16 cellular contexts compared by ENCODE assay signal in the genomic region with DNA sequence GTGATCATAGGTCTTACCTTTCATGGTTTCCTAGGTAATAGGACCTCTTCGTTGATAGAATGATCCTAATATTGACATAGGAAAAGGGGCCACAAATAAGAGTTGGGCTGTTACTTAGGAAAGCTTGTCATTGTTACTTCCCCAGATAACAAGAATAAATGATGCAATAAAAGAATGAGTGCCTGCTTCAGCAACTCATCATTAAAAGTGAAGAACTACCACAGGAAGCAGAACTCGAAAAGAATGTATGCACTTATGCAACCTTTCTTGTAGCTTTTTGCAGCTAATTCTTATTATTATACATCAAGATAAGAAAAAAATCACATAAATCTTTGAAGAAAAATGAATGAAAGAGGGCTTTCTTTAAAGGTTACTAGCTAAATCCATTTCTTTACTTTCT.
DNase-seq lines count a peak whose midpoint lies in the region; TF ChIP-seq lines count a peak whose summit lies in the region.
"Had no signal": no experiment of that assay in that cellular context is flagged by ENCODE, and none has a peak within 500 bp of the region (broad histone marks: within the 10 kb centered on the region; RNA-seq: fewer than 3 reads in every experiment).

No MANE protein-coding gene starts in this region.

- H3K27me3 ChIP-seq in GM23248 (replicated peaks; ENCODE audit: insufficient read depth) (no peaks in the 10 kb centered on the region), adipocyte (replicated peaks; ENCODE audit: control insufficient read depth, insufficient read depth, low read length) (no peaks in the 10 kb centered on the region), vagina (no peaks in the 10 kb centered on the region)
- H3K27me3 ChIP-seq: BLaER1 treated with 17β-estradiol and CSF1 and Interleukin-3, amounts not matched to agents 10 nM and 100 nM; Peyer's patch had no signal

- H3K36me3 ChIP-seq in GM23248 (ENCODE audit: low read depth), result no peaks in the 10 kb centered on the region; the same call in 1 of the 2 replicates
- H3K36me3 ChIP-seq in adipocyte (ENCODE audit: control insufficient read depth, insufficient read depth, low read length, severe bottlenecking), result no peaks in the 10 kb centered on the region
- H3K36me3 ChIP-seq in vagina, result no peaks in the 10 kb centered on the region
- H3K36me3 ChIP-seq: BLaER1 treated with 17β-estradiol and CSF1 and Interleukin-3, amounts not matched to agents 10 nM and 100 nM; Peyer's patch had no signal

- no peaks in the 10 kb centered on the region for H3K79me2 ChIP-seq in GM23248 (ENCODE audit: insufficient read depth)

- intact Hi-C loops in vagina (cut with DNase I), result no loop called here
- intact Hi-C loops in activated naive CD4-positive, alpha-beta T cell treated with anti-CD3 and anti-CD28 coated beads for 36 hours (cut with micrococcal nuclease), result no loop called here

- CTCF ChIA-PET in activated naive CD4-positive, alpha-beta T cell treated with anti-CD3 and anti-CD28 coated beads for 36 hours (lab: Charles Lee), result no interaction called here

- H3K27ac ChIP-seq in GM23248, result peak overlapping the region; percentile 92
- peak overlapping the region; percentile 51 for H3K27ac ChIP-seq in vagina
- H3K27ac ChIP-seq: BLaER1 treated with 17β-estradiol and CSF1 and Interleukin-3, amounts not matched to agents 10 nM and 100 nM; Peyer's patch had no signal

- no peak overlapping the region for H3K27ac Mint-ChIP-seq in activated naive CD4-positive, alpha-beta T cell treated with anti-CD3 and anti-CD28 coated beads for 36 hours

- H3K9me2 ChIP-seq in GM23248 (ENCODE audit: insufficient read depth), result peaks cover 3% of the 10 kb centered on the region

- peaks cover 88% of the 10 kb centered on the region for H3K4me1 ChIP-seq in GM23248 (ENCODE audit: insufficient read depth)
- H3K4me1 ChIP-seq in adipocyte (ENCODE audit: control insufficient read depth, insufficient read depth, low read length), result peaks cover 77% of the 10 kb centered on the region
- peaks cover 6% of the 10 kb centered on the region for H3K4me1 ChIP-seq in vagina
- H3K4me1 ChIP-seq: BLaER1 treated with 17β-estradiol and CSF1 and Interleukin-3, amounts not matched to agents 10 nM and 100 nM; Peyer's patch had no signal

- no peaks in the 10 kb centered on the region for H3K36me3 Mint-ChIP-seq in activated naive CD4-positive, alpha-beta T cell treated with anti-CD3 and anti-CD28 coated beads for 36 hours (ENCODE audit: low read depth)

- WGBS in GM23248 (ENCODE audit: low coverage in 1 of 2, low lambda C conversion rate in 2 of 2, missing lambda C conversion rate in 2 of 2), 2 experiments, result 49 to 50% methylated on average over 2 of the region's 2 CpGs

- H2AFZ ChIP-seq in GM23248, result no peak overlapping the region

- peak overlapping the region; percentile 79 for H3K4me2 ChIP-seq in GM23248 (ENCODE audit: unreplicated experiment)
- H3K4me2 ChIP-seq: BLaER1 treated with 17β-estradiol and CSF1 and Interleukin-3, amounts not matched to agents 10 nM and 100 nM had no signal

- in situ Hi-C loops in GM23248 (cut with MboI), result no loop called here

- H3K4me1 Mint-ChIP-seq in activated naive CD4-positive, alpha-beta T cell treated with anti-CD3 and anti-CD28 coated beads for 36 hours (ENCODE audit: low read depth), result no peaks in the 10 kb centered on the region

- H3K9me3 ChIP-seq in GM23248 (ENCODE audit: low read depth), result no peaks in the 10 kb centered on the region
- no peaks in the 10 kb centered on the region for H3K9me3 ChIP-seq in adipocyte (ENCODE audit: control insufficient read depth, low read length)
- H3K9me3 ChIP-seq in vagina, result no peaks in the 10 kb centered on the region
- H3K9me3 ChIP-seq: Peyer's patch had no signal

- no peak for TF ChIP-seq POLR2A in vagina (IDR thresholded peaks at IDR 0.05)

- TF ChIP-seq CTCF in fibroblast of pulmonary artery (IDR thresholded peaks at IDR 0.05; ENCODE audit: low read length, missing control alignments) (no peak), vagina (IDR thresholded peaks at IDR 0.05) (no peak)

- no peak overlapping the region; the same call in 1 of the 2 replicates for H3K4me3 ChIP-seq in GM23248
- H3K4me3 ChIP-seq in adipocyte (ENCODE audit: low read length), result no peak overlapping the region
- no peak overlapping the region for H3K4me3 ChIP-seq in fibroblast of pulmonary artery (replicated peaks; ENCODE audit: low read depth, low read length)
- no peak overlapping the region for H3K4me3 ChIP-seq in vagina
- H3K4me3 ChIP-seq: BLaER1 treated with 17β-estradiol and CSF1 and Interleukin-3, amounts not matched to agents 10 nM and 100 nM; Peyer's patch had no signal

- no peaks in the 10 kb centered on the region for H3K9me3 Mint-ChIP-seq in activated naive CD4-positive, alpha-beta T cell treated with anti-CD3 and anti-CD28 coated beads for 36 hours

- no peaks in the 10 kb centered on the region for H4K20me1 ChIP-seq in GM23248 (ENCODE audit: insufficient read depth)
- H4K20me1 ChIP-seq: BLaER1 treated with 17β-estradiol and CSF1 and Interleukin-3, amounts not matched to agents 10 nM and 100 nM had no signal

- H3F3A ChIP-seq in GM23248 (ENCODE audit: insufficient read depth), result peaks cover 83% of the 10 kb centered on the region

- no peak overlapping the region for H3K4me3 Mint-ChIP-seq in activated naive CD4-positive, alpha-beta T cell treated with anti-CD3 and anti-CD28 coated beads for 36 hours

- no peaks in the 10 kb centered on the region for H3K27me3 Mint-ChIP-seq in activated naive CD4-positive, alpha-beta T cell treated with anti-CD3 and anti-CD28 coated beads for 36 hours (ENCODE audit: low read depth)

- H3K9ac ChIP-seq in GM23248 (peak overlapping the region; percentile 65), adipocyte (ENCODE audit: low read length) (peak overlapping the region; percentile 56)
- H3K9ac ChIP-seq: BLaER1 treated with 17β-estradiol and CSF1 and Interleukin-3, amounts not matched to agents 10 nM and 100 nM had no signal

- DNase-seq in GM23248 (peak; percentile 54), adipocyte (ENCODE audit: low read depth) (peak; percentile 41), fibroblast of pulmonary artery (ENCODE audit: low read depth) (peak; percentile 65), vagina (ENCODE audit: extremely low spot score in 2 of 2) (no peak), foreskin melanocyte (no peak), DMS153 treated with DMSO at 0.1 percent for 48 hours (lab: John Stamatoyannopoulos, UW; ENCODE audit: unreplicated experiment) (no peak)
- no peak for DNase-seq in activated naive CD4-positive, alpha-beta T cell treated with anti-CD3 and anti-CD28 coated beads for 36 hours
- DNase-seq: Karpas-422, MM.1S, NCI-H1105 treated with DMSO at 0.1 percent for 48 hours, NCI-H187, NCI-H446, NCI-H748 treated with DMSO at 0.1 percent for 48 hours, Peyer's patch, SHP77 treated with DMSO at 0.1 percent for 48 hours had no signal

Comparison
In these comparisons a context has a peak if more than half of its experiments do, and no peak if none do; other contexts are left out.
1. DNase-seq: peak in GM23248 (single experiment), adipocyte (single experiment) and fibroblast of pulmonary artery (single experiment); none in vagina (0 of 2), foreskin melanocyte (single experiment), activated naive CD4-positive, alpha-beta T cell treated with anti-CD3 and anti-CD28 coated beads for 36 hours (single experiment) and DMS153 treated with DMSO at 0.1 percent for 48 hours (single experiment).